ENCODE assay signal across 1 cellular context in the genomic region with DNA sequence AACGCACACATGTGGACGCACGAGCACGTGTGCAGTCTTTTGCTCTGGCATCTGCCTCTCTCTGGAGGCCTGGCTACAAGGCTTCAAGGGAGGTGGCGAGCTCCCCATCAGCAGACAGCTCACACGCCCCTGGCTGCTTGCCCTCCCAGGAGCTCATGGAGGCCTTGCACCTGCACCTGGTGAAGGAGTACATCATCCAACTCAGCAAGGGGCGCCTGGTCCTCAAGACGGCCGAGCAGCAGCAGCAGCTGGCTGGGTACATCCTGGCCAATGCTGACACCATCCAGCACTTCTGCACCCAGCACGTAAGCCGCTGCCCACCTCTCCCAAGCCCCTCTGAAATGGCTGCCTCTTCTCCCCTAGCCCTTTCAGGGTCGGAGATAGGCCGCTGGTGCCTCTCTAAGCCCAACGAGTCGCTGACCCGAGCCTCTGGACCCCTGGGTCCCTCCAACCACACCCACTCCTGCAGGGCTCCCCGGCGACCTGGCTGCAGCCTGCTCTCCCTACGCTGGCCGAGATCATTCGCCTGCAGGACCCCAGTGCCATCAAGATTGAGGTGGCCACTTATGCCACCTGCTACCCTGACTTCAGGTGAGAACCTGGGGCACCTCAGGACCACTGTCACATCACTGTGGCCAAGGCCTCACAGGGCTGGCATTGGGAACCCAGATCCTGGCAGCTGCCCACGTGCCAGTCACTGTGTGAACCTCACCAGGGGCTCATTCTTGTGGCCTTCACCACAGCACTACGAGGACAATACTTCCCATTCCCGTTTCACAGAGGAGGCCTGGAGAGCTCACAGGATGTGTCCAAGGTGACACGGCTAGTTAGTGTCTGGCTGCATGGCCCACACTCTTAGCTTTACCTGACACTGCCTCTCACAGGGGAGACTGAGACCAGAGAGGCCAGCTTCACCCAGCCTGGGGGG.
TF ChIP-seq lines count a peak whose summit lies in the region.

No MANE protein-coding gene starts in this region.

TF ChIP-seq in H1, 55 proteins besides CTCF, POLR2A, EP300 and RAD21:
- TF ChIP-seq EGR1 (IDR thresholded peaks at IDR 0.05; ENCODE audit: borderline replicate concordance, low read depth, low read length): no peak
